Comparison of ENCODE assay signal across 8 cellular contexts in the genomic region with DNA sequence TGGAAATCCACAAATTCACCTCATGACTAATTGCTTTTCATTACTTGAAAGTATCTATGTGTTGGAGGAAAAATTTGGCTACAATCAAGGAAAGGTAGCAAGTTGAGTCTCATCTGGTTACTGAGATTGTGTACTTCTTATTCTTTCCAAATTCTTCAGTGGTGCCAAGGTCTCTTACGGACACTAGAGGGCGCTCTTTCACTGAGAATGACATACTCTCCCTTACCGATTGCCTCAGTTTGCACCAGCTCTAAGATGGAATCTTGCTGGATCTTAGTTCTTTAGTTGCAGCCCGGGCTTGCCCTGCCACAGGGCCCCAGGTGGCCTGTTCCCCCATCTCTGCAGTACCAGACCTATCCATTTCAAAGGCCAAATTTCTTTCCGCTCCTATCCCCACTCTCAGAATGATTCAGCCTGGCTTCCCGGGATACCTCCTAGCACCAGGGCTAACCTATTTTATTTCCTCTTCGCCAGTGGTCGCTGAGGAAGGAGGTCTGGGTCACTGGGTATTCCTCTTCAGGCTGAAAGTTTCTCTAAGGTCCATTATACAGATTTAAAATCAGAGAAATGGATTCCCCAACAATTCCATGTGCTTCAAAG. TPM values are rescaled to one million over a fixed set of nuclear protein-coding genes. Genes with fewer than 3 reads are reported as not detected.
DNase-seq lines count a peak whose midpoint lies in the region; ATAC-seq and TF ChIP-seq lines count a peak whose summit lies in the region.

No MANE protein-coding gene starts in this region.

- no peaks in the 10 kb centered on the region for H3K79me2 ChIP-seq in neural progenitor cell (ENCODE audit: low read depth)

- H3K4me3 Mint-ChIP-seq in HFFc6 (no peak overlapping the region), WTC11 (no peak overlapping the region), neural progenitor cell (no peak overlapping the region)

- no peaks in the 10 kb centered on the region for H3K9me3 ChIP-seq in neural progenitor cell (ENCODE audit: low read depth)

- POLR2A ChIA-PET in WTC11 (lab: Charles Lee), result no interaction called here

- H3K27me3 Mint-ChIP-seq in HFFc6 (ENCODE audit: insufficient read depth) (peaks cover 2% of the 10 kb centered on the region; the same call in 1 of the 2 replicates), WTC11 (ENCODE audit: low read depth) (peaks cover 53% of the 10 kb centered on the region), neural progenitor cell (ENCODE audit: insufficient read depth, low read depth) (peaks cover 3% of the 10 kb centered on the region)

- H3K9ac ChIP-seq in neural progenitor cell, result no peak overlapping the region

- H3K4me2 ChIP-seq in neural progenitor cell, result no peak overlapping the region

- peaks cover 53% of the 10 kb centered on the region for H3K27me3 ChIP-seq in neural progenitor cell

- DNase-seq in stimulated activated CD4-positive, alpha-beta T cell treated with anti-CD3 and anti-CD28 coated beads, Interleukin-12 subunit alpha, Interleukin-12 subunit beta, amount 100 ng/mL, for 4 hours, result peak; percentile 4
- no peak for DNase-seq in stimulated activated CD4-positive, alpha-beta T cell treated with anti-CD3 and anti-CD28 coated beads, Interleukin-4, amount 100 ng/mL, for 1 hour
- DNase-seq in HFFc6 (peak; percentile 17), NCI-H2081 treated with DMSO at 0.1 percent for 48 hours (lab: John Stamatoyannopoulos, UW) (peak; percentile 3), WTC11 (ENCODE audit: low spot score) (peak; percentile 10), neural progenitor cell (ENCODE audit: low spot score) (peak; percentile 70)

- no peak overlapping the region for H3K4me3 ChIP-seq in neural progenitor cell

- ATAC-seq in WTC11 (peak; percentile 75), esophagus mucosa (peak; percentile 75), HG02588 (IDR thresholded peaks at IDR 0.05; ENCODE audit: unreplicated experiment) (no peak)

- no peak overlapping the region for H2AFZ ChIP-seq in neural progenitor cell (replicated peaks)

- H3K36me3 Mint-ChIP-seq in HFFc6 (ENCODE audit: low read depth), result no peaks in the 10 kb centered on the region
- H3K36me3 Mint-ChIP-seq in WTC11, result no peaks in the 10 kb centered on the region
- no peaks in the 10 kb centered on the region for H3K36me3 Mint-ChIP-seq in neural progenitor cell

- H3K9me3 Mint-ChIP-seq in HFFc6 (no peaks in the 10 kb centered on the region), WTC11 (no peaks in the 10 kb centered on the region), neural progenitor cell (peaks cover 5% of the 10 kb centered on the region)

- H3K27ac Mint-ChIP-seq in HFFc6 (no peak overlapping the region), WTC11 (no peak overlapping the region), neural progenitor cell (no peak overlapping the region)

- TF ChIP-seq CTCF in HFFc6 (IDR thresholded peaks at IDR 0.05) (peak; percentile 84), WTC11 (IDR thresholded peaks at IDR 0.05) (peak; percentile 66), neural progenitor cell (IDR thresholded peaks at IDR 0.05) (peak; percentile 79)

- H3K36me3 ChIP-seq in neural progenitor cell, result no peaks in the 10 kb centered on the region

- peaks cover 6% of the 10 kb centered on the region for H3K4me1 ChIP-seq in neural progenitor cell

- H3F3A ChIP-seq in neural progenitor cell (ENCODE audit: low read depth), result no peaks in the 10 kb centered on the region

- no peaks in the 10 kb centered on the region for H4K20me1 ChIP-seq in neural progenitor cell (ENCODE audit: low read depth)

- H3K4me1 Mint-ChIP-seq in HFFc6 (ENCODE audit: low read depth) (peaks cover 8% of the 10 kb centered on the region; the same call in 1 of the 2 replicates), WTC11 (peaks cover 24% of the 10 kb centered on the region), neural progenitor cell (peaks cover 9% of the 10 kb centered on the region)

- no peak overlapping the region for H3K27ac ChIP-seq in neural progenitor cell

- CTCF ChIA-PET in WTC11 (lab: Charles Lee), result interaction anchor here (0.6 to 2.4 kb wide), 6 partner anchors 32 to 529 kb away, joined by 3 to 11 read pairs (median 4); no protein-coding TSS in a partner anchor

TF ChIP-seq in WTC11, 78 proteins besides CTCF, POLR2A, EP300 and RAD21 (continues in another document):
- TF ChIP-seq, protein P1, sequence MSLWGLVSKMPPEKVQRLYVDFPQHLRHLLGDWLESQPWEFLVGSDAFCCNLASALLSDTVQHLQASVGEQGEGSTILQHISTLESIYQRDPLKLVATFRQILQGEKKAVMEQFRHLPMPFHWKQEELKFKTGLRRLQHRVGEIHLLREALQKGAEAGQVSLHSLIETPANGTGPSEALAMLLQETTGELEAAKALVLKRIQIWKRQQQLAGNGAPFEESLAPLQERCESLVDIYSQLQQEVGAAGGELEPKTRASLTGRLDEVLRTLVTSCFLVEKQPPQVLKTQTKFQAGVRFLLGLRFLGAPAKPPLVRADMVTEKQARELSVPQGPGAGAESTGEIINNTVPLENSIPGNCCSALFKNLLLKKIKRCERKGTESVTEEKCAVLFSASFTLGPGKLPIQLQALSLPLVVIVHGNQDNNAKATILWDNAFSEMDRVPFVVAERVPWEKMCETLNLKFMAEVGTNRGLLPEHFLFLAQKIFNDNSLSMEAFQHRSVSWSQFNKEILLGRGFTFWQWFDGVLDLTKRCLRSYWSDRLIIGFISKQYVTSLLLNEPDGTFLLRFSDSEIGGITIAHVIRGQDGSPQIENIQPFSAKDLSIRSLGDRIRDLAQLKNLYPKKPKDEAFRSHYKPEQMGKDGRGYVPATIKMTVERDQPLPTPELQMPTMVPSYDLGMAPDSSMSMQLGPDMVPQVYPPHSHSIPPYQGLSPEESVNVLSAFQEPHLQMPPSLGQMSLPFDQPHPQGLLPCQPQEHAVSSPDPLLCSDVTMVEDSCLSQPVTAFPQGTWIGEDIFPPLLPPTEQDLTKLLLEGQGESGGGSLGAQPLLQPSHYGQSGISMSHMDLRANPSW (CRISPR knock-in tag; conservative IDR thresholded peaks at IDR 0.05; ENCODE audit: low read depth), result no peak
- TF ChIP-seq SMAD4 (CRISPR knock-in tag; IDR thresholded peaks at IDR 0.05) (no peak), ATF1 (CRISPR knock-in tag; IDR thresholded peaks at IDR 0.05) (no peak), ATF3 (CRISPR knock-in tag; conservative IDR thresholded peaks at IDR 0.05) (no peak), RORB (CRISPR knock-in tag; IDR thresholded peaks at IDR 0.05) (no peak), OVOL2 (CRISPR knock-in tag; IDR thresholded peaks at IDR 0.05; ENCODE audit: borderline replicate concordance) (no peak), PRRX2 (CRISPR knock-in tag; IDR thresholded peaks at IDR 0.05) (no peak), TEAD1 (CRISPR knock-in tag; IDR thresholded peaks at IDR 0.05) (no peak), ZNF317 (CRISPR knock-in tag; IDR thresholded peaks at IDR 0.05; ENCODE audit: borderline replicate concordance, low read depth) (no peak), JUN (CRISPR knock-in tag; IDR thresholded peaks at IDR 0.05) (no peak)
- TF ChIP-seq, protein P2, sequence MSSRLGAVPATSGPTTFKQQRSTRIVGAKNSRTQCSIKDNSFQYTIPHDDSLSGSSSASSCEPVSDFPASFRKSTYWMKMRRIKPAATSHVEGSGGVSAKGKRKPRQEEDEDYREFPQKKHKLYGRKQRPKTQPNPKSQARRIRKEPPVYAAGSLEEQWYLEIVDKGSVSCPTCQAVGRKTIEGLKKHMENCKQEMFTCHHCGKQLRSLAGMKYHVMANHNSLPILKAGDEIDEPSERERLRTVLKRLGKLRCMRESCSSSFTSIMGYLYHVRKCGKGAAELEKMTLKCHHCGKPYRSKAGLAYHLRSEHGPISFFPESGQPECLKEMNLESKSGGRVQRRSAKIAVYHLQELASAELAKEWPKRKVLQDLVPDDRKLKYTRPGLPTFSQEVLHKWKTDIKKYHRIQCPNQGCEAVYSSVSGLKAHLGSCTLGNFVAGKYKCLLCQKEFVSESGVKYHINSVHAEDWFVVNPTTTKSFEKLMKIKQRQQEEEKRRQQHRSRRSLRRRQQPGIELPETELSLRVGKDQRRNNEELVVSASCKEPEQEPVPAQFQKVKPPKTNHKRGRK (CRISPR knock-in tag; IDR thresholded peaks at IDR 0.05; ENCODE audit: borderline replicate concordance), result no peak
- TF ChIP-seq, protein P3, sequence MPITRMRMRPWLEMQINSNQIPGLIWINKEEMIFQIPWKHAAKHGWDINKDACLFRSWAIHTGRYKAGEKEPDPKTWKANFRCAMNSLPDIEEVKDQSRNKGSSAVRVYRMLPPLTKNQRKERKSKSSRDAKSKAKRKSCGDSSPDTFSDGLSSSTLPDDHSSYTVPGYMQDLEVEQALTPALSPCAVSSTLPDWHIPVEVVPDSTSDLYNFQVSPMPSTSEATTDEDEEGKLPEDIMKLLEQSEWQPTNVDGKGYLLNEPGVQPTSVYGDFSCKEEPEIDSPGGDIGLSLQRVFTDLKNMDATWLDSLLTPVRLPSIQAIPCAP (CRISPR knock-in tag; IDR thresholded peaks at IDR 0.05), result no peak
- TF ChIP-seq, protein P4, sequence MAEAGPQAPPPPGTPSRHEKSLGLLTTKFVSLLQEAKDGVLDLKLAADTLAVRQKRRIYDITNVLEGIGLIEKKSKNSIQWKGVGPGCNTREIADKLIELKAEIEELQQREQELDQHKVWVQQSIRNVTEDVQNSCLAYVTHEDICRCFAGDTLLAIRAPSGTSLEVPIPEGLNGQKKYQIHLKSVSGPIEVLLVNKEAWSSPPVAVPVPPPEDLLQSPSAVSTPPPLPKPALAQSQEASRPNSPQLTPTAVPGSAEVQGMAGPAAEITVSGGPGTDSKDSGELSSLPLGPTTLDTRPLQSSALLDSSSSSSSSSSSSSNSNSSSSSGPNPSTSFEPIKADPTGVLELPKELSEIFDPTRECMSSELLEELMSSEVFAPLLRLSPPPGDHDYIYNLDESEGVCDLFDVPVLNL (CRISPR knock-in tag; IDR thresholded peaks at IDR 0.05; ENCODE audit: borderline replicate concordance, low read depth), result no peak
- TF ChIP-seq, protein P5, sequence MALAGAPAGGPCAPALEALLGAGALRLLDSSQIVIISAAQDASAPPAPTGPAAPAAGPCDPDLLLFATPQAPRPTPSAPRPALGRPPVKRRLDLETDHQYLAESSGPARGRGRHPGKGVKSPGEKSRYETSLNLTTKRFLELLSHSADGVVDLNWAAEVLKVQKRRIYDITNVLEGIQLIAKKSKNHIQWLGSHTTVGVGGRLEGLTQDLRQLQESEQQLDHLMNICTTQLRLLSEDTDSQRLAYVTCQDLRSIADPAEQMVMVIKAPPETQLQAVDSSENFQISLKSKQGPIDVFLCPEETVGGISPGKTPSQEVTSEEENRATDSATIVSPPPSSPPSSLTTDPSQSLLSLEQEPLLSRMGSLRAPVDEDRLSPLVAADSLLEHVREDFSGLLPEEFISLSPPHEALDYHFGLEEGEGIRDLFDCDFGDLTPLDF (CRISPR knock-in tag; IDR thresholded peaks at IDR 0.05), result no peak

RNA-seq across cellular contexts. Expression of gene GPR50, which starts 24.6 kb away (rescaled TPM):
- total RNA-seq in HFFc6 (2021; fragmentation: NEBNext Ultra II Directional; extraction: Animal tissue kit (Norgen Biotek cat#: 25700)), result not detected
- total RNA-seq in WTC11 (2021) (5.9 to 12.0 TPM (median 5.9 TPM) in 3 replicates), esophagus mucosa (not detected), neural progenitor cell (ENCODE audit: low replicate concordance) (0.47 and 2.2 TPM in 2 replicates)
